In the genomic region with DNA sequence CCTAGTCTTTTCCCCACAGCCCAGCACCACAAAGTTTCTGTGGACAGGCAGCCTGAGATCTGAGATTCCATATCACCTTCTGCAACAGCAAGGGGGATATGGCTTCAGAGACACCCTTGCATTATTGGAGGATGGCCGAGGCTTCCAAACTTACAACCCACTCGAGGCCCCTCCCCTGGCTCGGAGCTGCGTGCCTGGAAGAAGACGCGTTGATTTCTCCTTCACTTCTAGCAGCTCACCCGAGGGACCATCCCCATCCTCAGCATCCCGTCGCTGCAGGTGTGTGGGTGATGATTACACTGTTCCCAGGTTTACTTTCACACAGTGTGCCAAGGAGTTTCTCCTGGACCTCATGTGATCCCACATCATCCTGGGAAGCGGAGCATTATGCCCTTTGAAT, we compare ENCODE assay signal across 21 cellular contexts.
A peak's percentile ranks its signal among the peaks of the same experiment; 100 is the strongest.
DNase-seq lines count a peak whose midpoint lies in the region; FAIRE-seq and TF ChIP-seq lines count a peak whose summit lies in the region.
"Had no signal": no experiment of that assay in that cellular context is flagged by ENCODE, and none has a peak within 500 bp of the region (broad histone marks: within the 10 kb centered on the region; RNA-seq: fewer than 3 reads in every experiment).

No MANE protein-coding gene starts in this region.

- H3K36me3 ChIP-seq in bronchial epithelial cell (ENCODE audit: control insufficient read depth, insufficient read depth, low read length): no peaks in the 10 kb centered on the region
- H3K36me3 ChIP-seq: BE2C, HAP-1 had no signal

- FAIRE-seq in bronchial epithelial cell (lab: Jason Lieb, UNC) (peak; percentile 64), GM12891 (lab: Jason Lieb, UNC) (no peak)
- FAIRE-seq: A204.1, HTR-8/SVneo had no signal

- no peak overlapping the region for H3K4me3 ChIP-seq in bronchial epithelial cell (ENCODE audit: low read depth, low read length)
- H3K4me3 ChIP-seq: HAP-1 had no signal

- TF ChIP-seq POLR2A in GM12891 (IDR thresholded peaks at IDR 0.05; ENCODE audit: low read depth, low read length): no peak

- no peak overlapping the region for H3K4me3 Mint-ChIP-seq in type B pancreatic cell
- no peak overlapping the region for H3K4me3 Mint-ChIP-seq in activated naive CD8-positive, alpha-beta T cell treated with anti-CD3 and anti-CD28 coated beads for 36 hours

- H3K27ac Mint-ChIP-seq in type B pancreatic cell: no peak overlapping the region
- no peak overlapping the region for H3K27ac Mint-ChIP-seq in activated naive CD8-positive, alpha-beta T cell treated with anti-CD3 and anti-CD28 coated beads for 36 hours

- H3K27me3 Mint-ChIP-seq in type B pancreatic cell: peaks cover 8% of the 10 kb centered on the region
- H3K27me3 Mint-ChIP-seq in activated naive CD8-positive, alpha-beta T cell treated with anti-CD3 and anti-CD28 coated beads for 36 hours: peaks cover 13% of the 10 kb centered on the region

- no peaks in the 10 kb centered on the region for H3K36me3 Mint-ChIP-seq in type B pancreatic cell
- no peaks in the 10 kb centered on the region for H3K36me3 Mint-ChIP-seq in activated naive CD8-positive, alpha-beta T cell treated with anti-CD3 and anti-CD28 coated beads for 36 hours

- no peaks in the 10 kb centered on the region for H3K27me3 ChIP-seq in bronchial epithelial cell (ENCODE audit: control insufficient read depth, insufficient read depth, low read length)
- H3K27me3 ChIP-seq: BE2C had no signal

- TF ChIP-seq CTCF in bronchial epithelial cell (IDR thresholded peaks at IDR 0.05; ENCODE audit: insufficient read depth, low read length, severe bottlenecking) (no peak), type B pancreatic cell (conservative IDR thresholded peaks at IDR 0.05) (no peak)

- no peaks in the 10 kb centered on the region for H3K4me1 Mint-ChIP-seq in type B pancreatic cell (ENCODE audit: unreplicated experiment)
- no peaks in the 10 kb centered on the region for H3K4me1 Mint-ChIP-seq in activated naive CD8-positive, alpha-beta T cell treated with anti-CD3 and anti-CD28 coated beads for 36 hours

- no peaks in the 10 kb centered on the region for H3K9me3 Mint-ChIP-seq in type B pancreatic cell
- no peaks in the 10 kb centered on the region for H3K9me3 Mint-ChIP-seq in activated naive CD8-positive, alpha-beta T cell treated with anti-CD3 and anti-CD28 coated beads for 36 hours

- DNase-seq in activated effector memory CD4-positive, alpha-beta T cell treated with anti-CD3 and anti-CD28 coated beads, Interleukin-2, amount 50 U/mL, for 16 hours: peak; percentile 6
- no peak for DNase-seq in activated effector memory CD4-positive, alpha-beta T cell treated with Interleukin-2 at 50 U/mL for 16 hours
- DNase-seq in bronchial epithelial cell (ENCODE audit: low read depth) (no peak), islet precursor cell (peak; percentile 23), type B pancreatic cell (ENCODE audit: extremely low spot score, unreplicated experiment) (peak; percentile 39), cerebellar nuclear complex (lab: John Stamatoyannopoulos, UW) (no peak), GM12891 (ENCODE audit: insufficient read length, low spot score) (no peak)
- no peak for DNase-seq in activated naive CD8-positive, alpha-beta T cell treated with anti-CD3 and anti-CD28 coated beads for 36 hours
- DNase-seq: BE2C, GF-D8, KG1, NCI-H1092 treated with DMSO at 0.1 percent for 48 hours, NCI-H146, NCI-H2029 treated with DMSO at 0.1 percent for 48 hours, NCI-H226, NCI-H510A treated with DMSO at 0.1 percent for 48 hours, NCI-H748 treated with DMSO at 0.1 percent for 48 hours, SIG-M5 had no signal

TF ChIP-seq in GM12891, 5 proteins besides CTCF, POLR2A, EP300 and RAD21:
- TF ChIP-seq PAX5 (IDR thresholded peaks at IDR 0.05; ENCODE audit: insufficient read depth, low read length, severe bottlenecking): no peak
- TF ChIP-seq POU2F2 (IDR thresholded peaks at IDR 0.05; ENCODE audit: low read depth, low read length): no peak
- no peak for TF ChIP-seq POLR2AphosphoS5 (IDR thresholded peaks at IDR 0.05; ENCODE audit: low read depth, low read length)
- no peak for TF ChIP-seq SPI1 (IDR thresholded peaks at IDR 0.05; ENCODE audit: low read depth, low read length)
- no peak for TF ChIP-seq TAF1 (IDR thresholded peaks at IDR 0.05; ENCODE audit: low read depth, low read length)
TF ChIP-seq in GM12891: peak in this region for 0.

Comparison
In these comparisons a context has a peak if more than half of its experiments do, and no peak if none do; other contexts are left out.
1. DNase-seq: peak in activated effector memory CD4-positive, alpha-beta T cell treated with anti-CD3 and anti-CD28 coated beads, Interleukin-2, amount 50 U/mL, for 16 hours (single experiment), islet precursor cell (single experiment) and type B pancreatic cell (single experiment); none in activated effector memory CD4-positive, alpha-beta T cell treated with Interleukin-2 at 50 U/mL for 16 hours (single experiment), bronchial epithelial cell (single experiment), cerebellar nuclear complex (0 of 2), activated naive CD8-positive, alpha-beta T cell treated with anti-CD3 and anti-CD28 coated beads for 36 hours (single experiment) and GM12891 (single experiment).